In genomic region chr3:188503647-188504046, GRCh38 we compare ENCODE assay signal across 28 cellular contexts.
"Had no signal": no experiment of that assay in that cellular context is flagged by ENCODE, and none has a peak within 500 bp of the region (broad histone marks: within the 10 kb centered on the region; RNA-seq: fewer than 3 reads in every experiment).

No MANE protein-coding gene starts in this region.

- DNase-seq: immature natural killer cell; kidney; left colon; left lung; lower lobe of right lung; mammary epithelial cell; mesenchymal stem cell; naive thymus-derived CD8-positive, alpha-beta T cell; nucleus accumbens; pancreas; posterior cingulate gyrus; retina; right cardiac atrium; stimulated activated CD4-positive, alpha-beta T cell treated with anti-CD3 and anti-CD28 coated beads, Interleukin-12 subunit alpha, Interleukin-12 subunit beta, amount 100 ng/mL, for 4 hours; stimulated activated CD4-positive, alpha-beta T cell treated with anti-CD3 and anti-CD28 coated beads, Interleukin-15, amount 100 ng/mL, for 24 hours; stimulated activated CD4-positive, alpha-beta T cell treated with anti-CD3 and anti-CD28 coated beads, Interleukin-2, amount 100 ng/mL, for 24 hours; stimulated activated CD4-positive, alpha-beta T cell treated with anti-CD3 and anti-CD28 coated beads, Interleukin-4, amount 100 ng/mL, for 1 hour; stimulated activated naive B cell treated with anti-CD40 and anti-IgM and Interleukin-4, amounts not matched to agents 10 μg/mL and 1 μg/mL and 100 μg/mL, for 72 hours; stimulated activated naive CD8-positive, alpha-beta T cell treated with anti-CD3 and anti-CD28 coated beads, Interleukin-15, Interleukin-2, amounts not matched to agents 100 U/mL and 50 U/mL, for 24 hours; stomach; testis; thyroid gland; transverse colon; upper lobe of left lung had no signal

- H3K4me3 ChIP-seq: left lung, lower lobe of right lung, pancreas, prostate gland, skin epidermis, stomach, testis, thyroid gland, transverse colon, upper lobe of left lung had no signal

- H3K9me3 ChIP-seq: prostate gland, testis, thyroid gland had no signal

- H3K4me1 Mint-ChIP-seq: nephron had no signal

- H3K27me3 Mint-ChIP-seq: naive thymus-derived CD8-positive, alpha-beta T cell; stimulated activated naive B cell treated with anti-CD40 and anti-IgM and Interleukin-4, amounts not matched to agents 10 μg/mL and 1 μg/mL and 100 μg/mL, for 72 hours had no signal

- H3K36me3 ChIP-seq: left lung, lower lobe of right lung, pancreas, prostate gland, stomach, thyroid gland, transverse colon, upper lobe of left lung had no signal

- H3K27me3 ChIP-seq: left lung, pancreas, stomach, testis, thyroid gland, transverse colon, upper lobe of left lung had no signal

- H3K4me3 Mint-ChIP-seq: immature natural killer cell; naive thymus-derived CD8-positive, alpha-beta T cell; nephron; neural crest cell; stimulated activated naive B cell treated with anti-CD40 and anti-IgM and Interleukin-4, amounts not matched to agents 10 μg/mL and 1 μg/mL and 100 μg/mL, for 72 hours had no signal

- H3K27ac Mint-ChIP-seq: naive thymus-derived CD8-positive, alpha-beta T cell; nephron; stimulated activated naive B cell treated with anti-CD40 and anti-IgM and Interleukin-4, amounts not matched to agents 10 μg/mL and 1 μg/mL and 100 μg/mL, for 72 hours had no signal

- H3K4me1 ChIP-seq: pancreas, prostate gland, testis, thyroid gland had no signal

- H3K27ac ChIP-seq: left lung, lower lobe of right lung, pancreas, prostate gland, skin epidermis, stomach, testis, thyroid gland, transverse colon, upper lobe of left lung had no signal
